8 cellular contexts compared by ENCODE assay signal in genomic region chr4:74671074-74671698, GRCh38.
DNase-seq lines count a peak whose midpoint lies in the region; ATAC-seq and TF ChIP-seq lines count a peak whose summit lies in the region.

No MANE protein-coding gene starts in this region.

- no peaks in the 10 kb centered on the region for H3K4me1 Mint-ChIP-seq in brain

- peaks cover 5% of the 10 kb centered on the region for H3K27me3 Mint-ChIP-seq in brain

- H3K9me3 Mint-ChIP-seq in brain: peaks cover 0 to 4% (median 0%) of the 10 kb centered on the region in 5 experiments

- peak overlapping the region in 1 of 5 experiments; percentile 15 for H3K27ac Mint-ChIP-seq in brain

- intact Hi-C loops in left lung (cut with DNase I): loop anchor here in 1 of 2 donors (5.0 to 10.0 kb wide), 2 partner anchors 136 to 294 kb away; no protein-coding TSS in a partner anchor

- no peaks in the 10 kb centered on the region for H4K20me1 ChIP-seq in KMS-11 (ENCODE audit: insufficient read depth)

- H2AFZ ChIP-seq in KMS-11 (ENCODE audit: low read depth): no peak overlapping the region

- no peak overlapping the region for H3K27ac ChIP-seq in KMS-11
- H3K27ac ChIP-seq in SK-N-MC: no peak overlapping the region
- no peak overlapping the region for H3K27ac ChIP-seq in left lung

- H3K4me1 ChIP-seq in KMS-11 (ENCODE audit: low read depth, poor library complexity, severe bottlenecking) (no peaks in the 10 kb centered on the region), left lung (peaks cover 0 to 2% of the 10 kb centered on the region in 2 donors)

- peak; percentile 85 for ATAC-seq in left lung
- no peak for ATAC-seq in stimulated activated naive CD8-positive, alpha-beta T cell treated with anti-CD3 and anti-CD28 coated beads, Interleukin-15, Interleukin-2, amounts not matched to agents 100 U/mL and 50 U/mL, for 24 hours
- ATAC-seq in GM18517 (IDR thresholded peaks at IDR 0.05; ENCODE audit: unreplicated experiment): no peak

- H3K9ac ChIP-seq in KMS-11 (no peak overlapping the region), SK-N-MC (ENCODE audit: insufficient read length) (no peak overlapping the region)

- no peaks in the 10 kb centered on the region for H3K36me3 ChIP-seq in KMS-11 (ENCODE audit: insufficient read depth)
- H3K36me3 ChIP-seq in SK-N-MC (ENCODE audit: insufficient read depth, low read length): no peaks in the 10 kb centered on the region
- H3K36me3 ChIP-seq in left lung: no peaks in the 10 kb centered on the region

- H3K4me3 Mint-ChIP-seq in brain: no peak overlapping the region

- H3K4me3 ChIP-seq in KMS-11 (IDR thresholded peaks at IDR 0.05; ENCODE audit: insufficient read depth, low read depth, low read length): no peak overlapping the region
- H3K4me3 ChIP-seq in SK-N-MC: no peak overlapping the region
- H3K4me3 ChIP-seq in left lung: no peak overlapping the region

- H3K79me2 ChIP-seq in KMS-11 (ENCODE audit: insufficient read depth, low read depth): no peaks in the 10 kb centered on the region

- no peaks in the 10 kb centered on the region for H3K36me3 Mint-ChIP-seq in brain

- DNase-seq in SIG-M5 treated with dmso at 0.1 percent for 504 hours (lab: John Stamatoyannopoulos, UW; ENCODE audit: unreplicated experiment) (peak; percentile 51), SIG-M5 (lab: John Stamatoyannopoulos, UW) (no peak), SK-N-MC (ENCODE audit: low read depth, low spot score) (peak; percentile 52), left lung (peak in 1 of 2 donors; percentile 43)
- DNase-seq in stimulated activated naive CD8-positive, alpha-beta T cell treated with anti-CD3 and anti-CD28 coated beads, Interleukin-15, Interleukin-2, amounts not matched to agents 100 U/mL and 50 U/mL, for 24 hours: peak; percentile 47

- H3K27me3 ChIP-seq in KMS-11 (ENCODE audit: insufficient read depth, low read depth) (no peaks in the 10 kb centered on the region), left lung (no peaks in the 10 kb centered on the region)

- no peaks in the 10 kb centered on the region for H3K9me3 ChIP-seq in SK-N-MC (ENCODE audit: low read depth, low read length)
- no peaks in the 10 kb centered on the region for H3K9me3 ChIP-seq in left lung

- TF ChIP-seq CTCF in KMS-11 (conservative IDR thresholded peaks at IDR 0.05; ENCODE audit: low read depth, low read length) (peak; percentile 83), brain (conservative IDR thresholded peaks at IDR 0.05) (peak; percentile 53 to 70), left lung (IDR thresholded peaks at IDR 0.05) (peak; percentile 44 to 45)

- H3K4me2 ChIP-seq in KMS-11: no peak overlapping the region
